Comparison of ENCODE assay signal across 17 cellular contexts in the genomic region with DNA sequence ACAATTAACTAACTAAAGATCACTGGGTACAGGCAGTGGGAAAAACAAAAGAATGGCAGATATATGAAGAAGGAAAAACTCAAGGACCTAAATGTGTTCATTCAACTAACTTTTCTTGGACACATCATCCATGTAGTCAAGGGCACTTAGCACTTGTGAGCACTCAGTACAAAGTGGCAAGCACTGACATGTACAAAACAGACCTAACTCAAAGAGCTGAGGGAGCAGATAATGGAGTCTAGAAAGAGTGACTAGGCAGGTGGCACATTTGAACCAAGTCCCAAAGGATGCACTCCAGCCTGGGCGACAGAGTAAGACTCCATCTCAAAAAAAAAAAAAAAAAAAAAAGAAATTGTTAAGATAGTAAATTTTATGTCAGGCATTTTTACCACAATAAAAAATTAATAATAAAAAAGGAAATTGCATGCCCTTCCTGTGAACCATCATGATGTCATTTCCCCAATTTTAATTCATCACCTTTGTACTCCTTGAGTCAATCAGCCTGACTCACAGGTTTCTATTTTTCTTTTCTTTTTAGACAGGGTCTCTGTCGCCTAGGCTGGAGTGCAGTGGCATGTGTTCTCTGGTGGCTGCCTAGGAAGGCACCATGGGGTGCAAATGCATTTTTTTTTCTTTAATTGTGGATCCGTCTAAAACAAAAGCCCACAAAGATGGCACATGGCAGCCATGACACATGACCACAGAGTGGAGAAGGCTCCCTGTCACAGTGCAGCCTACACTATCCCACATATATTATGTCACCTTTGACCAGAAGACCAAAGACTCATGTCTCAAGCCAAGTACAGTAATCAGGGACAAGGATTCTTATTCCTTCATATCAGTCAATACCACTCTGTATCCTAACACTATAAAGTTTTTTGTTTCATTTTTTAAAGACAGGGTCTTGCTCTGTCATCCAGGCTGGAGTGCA.
DNase-seq lines count a peak whose midpoint lies in the region; ATAC-seq, FAIRE-seq and TF ChIP-seq lines count a peak whose summit lies in the region.
"Had no signal": no experiment of that assay in that cellular context is flagged by ENCODE, and none has a peak within 500 bp of the region (broad histone marks: within the 10 kb centered on the region; RNA-seq: fewer than 3 reads in every experiment).

No MANE protein-coding gene starts in this region.

- BruUV-seq in GM12878 (replicated peaks; lab: Mats Ljungman, UMichigan): no TSS peak

- H3K27me3 Mint-ChIP-seq in CD4-positive, CD25-positive, alpha-beta regulatory T cell: no peaks in the 10 kb centered on the region
- peaks cover 0 to 5% of the 10 kb centered on the region in 2 donors for H3K27me3 Mint-ChIP-seq in CD8-positive, alpha-beta memory T cell
- H3K27me3 Mint-ChIP-seq: central memory CD8-positive, alpha-beta T cell; progenitor cell of endocrine pancreas had no signal

- CTCF ChIA-PET in GM12878 (lab: Yijun Ruan, JAX): interaction anchor here (1.0 to 1.3 kb wide), 2 partner anchors 10 to 12 kb away, joined by 3 read pairs; no protein-coding TSS in a partner anchor
- CTCF ChIA-PET in CD8-positive, alpha-beta memory T cell (lab: Charles Lee): no interaction called here

- H3K9me3 ChIP-seq in CD4-positive, CD25-positive, alpha-beta regulatory T cell (ENCODE audit: control insufficient read depth in 2 of 2, low read length in 2 of 2): no peaks in the 10 kb centered on the region
- no peaks in the 10 kb centered on the region; the same call in 2 of the 3 replicates for H3K9me3 ChIP-seq in GM12878 (replicated peaks; ENCODE audit: control insufficient read depth, insufficient read depth, low read length)
- no peaks in the 10 kb centered on the region for H3K9me3 ChIP-seq in CD8-positive, alpha-beta memory T cell (ENCODE audit: low read length)

- H3K4me2 ChIP-seq in GM12878 (ENCODE audit: control insufficient read depth, insufficient read depth): no peak overlapping the region

- RAD21 ChIA-PET in GM12878 (lab: Charles Lee; ENCODE audit: unreplicated experiment): no interaction called here

- no peak for TF ChIP-seq RAD21 in GM12878 (IDR thresholded peaks at IDR 0.05; ENCODE audit: insufficient read depth, low read depth, low read length)

- H3K9ac ChIP-seq in GM12878 (ENCODE audit: control insufficient read depth, insufficient read depth, low read length): no peak overlapping the region

- no peaks in the 10 kb centered on the region for H3K4me1 ChIP-seq in CD4-positive, CD25-positive, alpha-beta regulatory T cell (ENCODE audit: control insufficient read depth, insufficient read depth, low read length, poor library complexity, severe bottlenecking)
- no peaks in the 10 kb centered on the region for H3K4me1 ChIP-seq in GM12878 (ENCODE audit: control insufficient read depth, insufficient read depth, low read length)
- H3K4me1 ChIP-seq in CD8-positive, alpha-beta memory T cell (ENCODE audit: insufficient read depth, low read length): no peaks in the 10 kb centered on the region

- TF ChIP-seq CTCF in GM12878 (IDR thresholded peaks at IDR 0.05 in 2 of 3, conservative IDR thresholded peaks at IDR 0.05 in 1 of 3; ENCODE audit: control insufficient read depth in 2 of 3, extremely low read depth in 1 of 3, insufficient read depth in 1 of 3, low read depth in 3 of 3, low read length in 3 of 3): no peak

- in situ Hi-C loops in GM12878 (cut with MboI): no loop called here

- peaks cover 0 to 8% (median 3%) of the 10 kb centered on the region in 4 donors for H3K4me1 Mint-ChIP-seq in CD4-positive, CD25-positive, alpha-beta regulatory T cell
- peaks cover 2 to 4% (median 2%) of the 10 kb centered on the region in 3 donors for H3K4me1 Mint-ChIP-seq in CD8-positive, alpha-beta memory T cell
- H3K4me1 Mint-ChIP-seq: central memory CD8-positive, alpha-beta T cell had no signal

- H3K4me3 ChIP-seq in CD4-positive, CD25-positive, alpha-beta regulatory T cell (ENCODE audit: low read depth, low read length): no peak overlapping the region
- no peak overlapping the region for H3K4me3 ChIP-seq in GM12878
- no peak overlapping the region for H3K4me3 ChIP-seq in CD8-positive, alpha-beta memory T cell (ENCODE audit: low read length)

- FAIRE-seq in GM12878 (lab: Jason Lieb, UNC): no peak

- H2AFZ ChIP-seq in GM12878 (ENCODE audit: control insufficient read depth, low read depth, low read length): no peak overlapping the region

- H4K20me1 ChIP-seq in GM12878 (ENCODE audit: control insufficient read depth, insufficient read depth): no peaks in the 10 kb centered on the region

- H3K27me3 ChIP-seq in CD4-positive, CD25-positive, alpha-beta regulatory T cell (ENCODE audit: control insufficient read depth, insufficient read depth, low read length): no peaks in the 10 kb centered on the region
- no peaks in the 10 kb centered on the region for H3K27me3 ChIP-seq in GM12878 (replicated peaks in 1 of 2; ENCODE audit: control insufficient read depth in 2 of 2, insufficient read depth in 2 of 2, low read length in 1 of 2)
- H3K27me3 ChIP-seq in CD8-positive, alpha-beta memory T cell (ENCODE audit: insufficient read depth, low read length, poor library complexity, severe bottlenecking): no peaks in the 10 kb centered on the region

- DNase-seq in A172 (ENCODE audit: low spot score) (peak; percentile 13), NCI-H345 (lab: John Stamatoyannopoulos, UW) (peak; percentile 13), GM12878 (ENCODE audit: low read depth, low spot score) (no peak)
- DNase-seq in CD4-positive, CD25-positive, alpha-beta regulatory T cell: no peak
- no peak for DNase-seq in CD8-positive, alpha-beta memory T cell
- DNase-seq: activated effector memory CD4-positive, alpha-beta T cell treated with anti-CD3 and anti-CD28 coated beads, Interleukin-2, amount 50 U/mL, for 16 hours; GF-D8; GOT3; head of caudate nucleus; left cardiac atrium; NCI-H2107; SW 1271 had no signal

- SMC1A ChIA-PET in GM12878 (lab: Charles Lee; ENCODE audit: uncharacterized antibody, unreplicated experiment): no interaction called here

- 75% methylated on average over 2 of the region's 3 CpGs for WGBS in GM12878 (ENCODE audit: insufficient coverage, insufficient replicate concordance, low lambda C conversion rate, missing lambda C conversion rate)

- peaks cover 0 to 2% (median 0%) of the 10 kb centered on the region in 7 donors for H3K9me3 Mint-ChIP-seq in CD4-positive, CD25-positive, alpha-beta regulatory T cell
- no peaks in the 10 kb centered on the region for H3K9me3 Mint-ChIP-seq in CD8-positive, alpha-beta memory T cell
- H3K9me3 Mint-ChIP-seq: central memory CD8-positive, alpha-beta T cell had no signal

- POLR2A ChIA-PET in GM12878 (lab: Charles Lee): no interaction called here
- POLR2A ChIA-PET in CD8-positive, alpha-beta memory T cell (lab: Charles Lee): no interaction called here

- no peak overlapping the region for H3K27ac ChIP-seq in CD4-positive, CD25-positive, alpha-beta regulatory T cell (ENCODE audit: insufficient read depth, low read length, poor library complexity, severe bottlenecking)
- no peak overlapping the region for H3K27ac ChIP-seq in GM12878 (ENCODE audit: control insufficient read depth, insufficient read depth)
- no peak overlapping the region for H3K27ac ChIP-seq in CD8-positive, alpha-beta memory T cell (ENCODE audit: low read depth, low read length)
- H3K27ac ChIP-seq: C4-2B had no signal

- no peak for TF ChIP-seq EP300 in GM12878 (IDR thresholded peaks at IDR 0.05; ENCODE audit: borderline replicate concordance in 1 of 2, control insufficient read depth in 1 of 2, low read depth in 2 of 2, low read length in 2 of 2)

- ATAC-seq in CD4-positive, CD25-positive, alpha-beta regulatory T cell (ENCODE audit: low read depth in 2 of 2): no peak
- ATAC-seq in GM12878: peak; percentile 61
- ATAC-seq in GM18519 (IDR thresholded peaks at IDR 0.05; ENCODE audit: low FRiP score, unreplicated experiment): no peak
- ATAC-seq in GM21619 (IDR thresholded peaks at IDR 0.05; ENCODE audit: unreplicated experiment): no peak
- ATAC-seq: left cardiac atrium had no signal

- H3K4me3 Mint-ChIP-seq in CD4-positive, CD25-positive, alpha-beta regulatory T cell: no peak overlapping the region
- no peak overlapping the region for H3K4me3 Mint-ChIP-seq in CD8-positive, alpha-beta memory T cell
- H3K4me3 Mint-ChIP-seq: central memory CD8-positive, alpha-beta T cell had no signal

- no peaks in the 10 kb centered on the region for H3K36me3 ChIP-seq in CD4-positive, CD25-positive, alpha-beta regulatory T cell (ENCODE audit: control insufficient read depth, insufficient read depth, low read length)
- peaks cover 0 to 2% of the 10 kb centered on the region in 2 experiments; a peak in 2 of 4 replicates for H3K36me3 ChIP-seq in GM12878 (ENCODE audit: control insufficient read depth in 2 of 2, insufficient read depth in 2 of 2, low read length in 1 of 2)
- no peaks in the 10 kb centered on the region for H3K36me3 ChIP-seq in CD8-positive, alpha-beta memory T cell (ENCODE audit: insufficient read depth, low read length)

- H3K36me3 Mint-ChIP-seq in CD4-positive, CD25-positive, alpha-beta regulatory T cell: no peaks in the 10 kb centered on the region
- peaks cover 0 to 2% (median 0%) of the 10 kb centered on the region in 3 donors for H3K36me3 Mint-ChIP-seq in CD8-positive, alpha-beta memory T cell

- intact Hi-C loops in GM12878 (cut with micrococcal nuclease; ENCODE audit: unreplicated experiment): no loop called here

- no peak for TF ChIP-seq POLR2A in GM12878 (IDR thresholded peaks at IDR 0.05; ENCODE audit: low read depth, low read length)

- H3K79me2 ChIP-seq in GM12878 (ENCODE audit: control insufficient read depth, insufficient read depth, low read length): no peaks in the 10 kb centered on the region

- H3K27ac Mint-ChIP-seq in CD4-positive, CD25-positive, alpha-beta regulatory T cell: peak overlapping the region in 2 of 3 donors; percentile 36 to 43
- H3K27ac Mint-ChIP-seq in CD8-positive, alpha-beta memory T cell: no peak overlapping the region
- H3K27ac Mint-ChIP-seq: progenitor cell of endocrine pancreas had no signal

TF ChIP-seq in GM12878, 131 proteins besides CTCF, POLR2A, EP300 and RAD21 (continues in another document):
- no peak for TF ChIP-seq CBFB (IDR thresholded peaks at IDR 0.05; ENCODE audit: low read depth)
- no peak for TF ChIP-seq BCL11A (IDR thresholded peaks at IDR 0.05; ENCODE audit: low read depth, low read length)
- TF ChIP-seq CREB1 (IDR thresholded peaks at IDR 0.05; ENCODE audit: low read depth): 0 out of 2 replicates have a peak, but pooled peaks have one; percentile 10
- no peak for TF ChIP-seq RBBP5 (conservative IDR thresholded peaks at IDR 0.05)
- peak; percentile 54; the same call in 1 of the 2 replicates for TF ChIP-seq ATF7 (IDR thresholded peaks at IDR 0.05; ENCODE audit: low read depth)
- TF ChIP-seq, protein P1, sequence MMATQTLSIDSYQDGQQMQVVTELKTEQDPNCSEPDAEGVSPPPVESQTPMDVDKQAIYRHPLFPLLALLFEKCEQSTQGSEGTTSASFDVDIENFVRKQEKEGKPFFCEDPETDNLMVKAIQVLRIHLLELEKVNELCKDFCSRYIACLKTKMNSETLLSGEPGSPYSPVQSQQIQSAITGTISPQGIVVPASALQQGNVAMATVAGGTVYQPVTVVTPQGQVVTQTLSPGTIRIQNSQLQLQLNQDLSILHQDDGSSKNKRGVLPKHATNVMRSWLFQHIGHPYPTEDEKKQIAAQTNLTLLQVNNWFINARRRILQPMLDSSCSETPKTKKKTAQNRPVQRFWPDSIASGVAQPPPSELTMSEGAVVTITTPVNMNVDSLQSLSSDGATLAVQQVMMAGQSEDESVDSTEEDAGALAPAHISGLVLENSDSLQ (IDR thresholded peaks at IDR 0.05): peak; percentile 36; the same call in 1 of the 2 replicates

Comparison
In these comparisons a context has a peak if more than half of its experiments do, and no peak if none do; other contexts are left out.
1. DNase-seq: peak in A172 (single experiment) and NCI-H345 (single experiment); none in CD4-positive, CD25-positive, alpha-beta regulatory T cell (0 of 3), GM12878 (single experiment) and CD8-positive, alpha-beta memory T cell (0 of 5).
2. H3K27ac Mint-ChIP-seq: peak in CD4-positive, CD25-positive, alpha-beta regulatory T cell (2 of 3); none in CD8-positive, alpha-beta memory T cell (0 of 8).